23 cellular contexts compared by ENCODE assay signal in the genomic region with DNA sequence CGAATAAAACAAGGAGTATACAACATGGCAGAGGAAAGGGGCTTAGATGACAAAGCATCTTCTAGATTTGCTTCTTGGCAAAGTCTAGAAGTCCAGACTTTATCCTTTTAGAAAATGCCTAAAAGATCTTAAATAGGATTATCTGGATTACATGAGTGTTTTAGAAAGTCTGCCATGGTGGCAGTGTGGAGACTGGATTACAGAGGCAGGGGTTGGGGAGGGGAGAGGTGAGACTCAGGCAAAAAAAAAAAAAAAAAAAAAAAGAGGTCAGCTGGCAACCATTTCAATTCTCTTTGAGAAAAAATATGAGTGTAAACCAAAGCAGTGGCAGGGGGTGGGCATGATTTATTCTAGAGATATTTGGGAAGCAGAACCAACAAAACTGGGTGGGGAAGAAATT. TPM values are rescaled to one million over a fixed set of nuclear protein-coding genes. Genes with fewer than 3 reads are reported as not detected.
DNase-seq lines count a peak whose midpoint lies in the region; ATAC-seq and TF ChIP-seq lines count a peak whose summit lies in the region.
"Had no signal": no experiment of that assay in that cellular context is flagged by ENCODE, and none has a peak within 500 bp of the region (broad histone marks: within the 10 kb centered on the region; RNA-seq: fewer than 3 reads in every experiment).

No MANE protein-coding gene starts in this region.

- peak overlapping the region; percentile 85; the same call in 1 of the 2 replicates for H3K27ac Mint-ChIP-seq in HFFc6
- H3K27ac Mint-ChIP-seq in activated T-helper 17 cell treated with anti-CD3 and anti-CD28 coated beads, Interleukin-2, amount 50 U/mL, for 72 hours = no peak overlapping the region
- H3K27ac Mint-ChIP-seq: IgD-negative memory B cell had no signal

- H3K9me3 ChIP-seq in mammary epithelial cell (replicated peaks; ENCODE audit: insufficient read depth, low read length) (no peaks in the 10 kb centered on the region), osteoblast (ENCODE audit: low read depth, low read length) (no peaks in the 10 kb centered on the region)
- H3K9me3 ChIP-seq: SJSA1 had no signal

- H3K4me3 ChIP-seq in mammary epithelial cell (replicated peaks in 1 of 3; ENCODE audit: insufficient read depth in 1 of 3, low read depth in 2 of 3, low read length in 3 of 3) (no peak overlapping the region), osteoblast (ENCODE audit: insufficient read depth, low read length) (no peak overlapping the region)
- H3K4me3 ChIP-seq: SJSA1 had no signal

- WGBS in mammary epithelial cell (ENCODE audit: low coverage, missing lambda C conversion rate) = 100% methylated on average over 1 of the region's 1 CpG

- peak; percentile 74 for DNase-seq in D341Med (ENCODE audit: low spot score)
- DNase-seq in HFFc6 = no peak
- no peak for DNase-seq in mammary epithelial cell
- DNase-seq in osteoblast (ENCODE audit: insufficient read length, low spot score, missing footprints) = no peak
- DNase-seq in NCI-H748 (lab: John Stamatoyannopoulos, UW; ENCODE audit: unreplicated experiment) = no peak
- no peak for DNase-seq in mucosa of gallbladder (ENCODE audit: low spot score)
- DNase-seq: AML-193; C1 segment of cervical spinal cord; CD8-positive, alpha-beta T cell; DMS53; GDM1; HCEC 1CT; MV-4-11; NCI-H1105 treated with DMSO at 0.1 percent for 48 hours; NCI-H2029 treated with DMSO at 0.1 percent for 48 hours; NCI-H226; NCI-H510A treated with DMSO at 0.1 percent for 48 hours; OCI-M1 had no signal

- H3K4me1 Mint-ChIP-seq in HFFc6 (ENCODE audit: low read depth) = peaks cover 36% of the 10 kb centered on the region
- peaks cover 23% of the 10 kb centered on the region for H3K4me1 Mint-ChIP-seq in activated T-helper 17 cell treated with anti-CD3 and anti-CD28 coated beads, Interleukin-2, amount 50 U/mL, for 72 hours

- no peaks in the 10 kb centered on the region for H3K27me3 ChIP-seq in mammary epithelial cell (ENCODE audit: insufficient read depth, low read length)
- no peaks in the 10 kb centered on the region for H3K27me3 ChIP-seq in osteoblast (ENCODE audit: insufficient read depth, low read length)
- H3K27me3 ChIP-seq: SJSA1 had no signal

- H3K79me2 ChIP-seq in mammary epithelial cell (ENCODE audit: insufficient read depth, low read length) (peaks cover 56% of the 10 kb centered on the region), osteoblast (ENCODE audit: insufficient read depth, low read length) (peaks cover 71% of the 10 kb centered on the region)

- intact Hi-C loops in mammary epithelial cell (cut with micrococcal nuclease) = no loop called here

- no peak overlapping the region for H3K9ac ChIP-seq in mammary epithelial cell (ENCODE audit: insufficient read depth, low read length)

- no peak for TF ChIP-seq CTCF in HFFc6 (IDR thresholded peaks at IDR 0.05)
- no peak for TF ChIP-seq CTCF in mammary epithelial cell (conservative IDR thresholded peaks at IDR 0.05 in 1 of 2, IDR thresholded peaks at IDR 0.05 in 1 of 2; ENCODE audit: extremely low read depth in 1 of 2, insufficient read depth in 1 of 2, low read depth in 1 of 2, low read length in 2 of 2)
- TF ChIP-seq CTCF in osteoblast (IDR thresholded peaks at IDR 0.05; ENCODE audit: extremely low read depth, low read depth, low read length) = no peak

- H3K4me2 ChIP-seq in mammary epithelial cell (ENCODE audit: insufficient read depth, low read depth, low read length) (peak overlapping the region; percentile 66), osteoblast (ENCODE audit: insufficient read depth, low read length) (no peak overlapping the region)

- CTCF ChIA-PET in mammary epithelial cell (lab: Charles Lee; ENCODE audit: low non-redundant PET) = no interaction called here

- no peak overlapping the region for H3K4me3 Mint-ChIP-seq in HFFc6
- no peak overlapping the region for H3K4me3 Mint-ChIP-seq in activated T-helper 17 cell treated with anti-CD3 and anti-CD28 coated beads, Interleukin-2, amount 50 U/mL, for 72 hours
- H3K4me3 Mint-ChIP-seq: CD8-positive, alpha-beta T cell had no signal

- H2AFZ ChIP-seq in mammary epithelial cell (ENCODE audit: low read depth, low read length) = no peak overlapping the region
- H2AFZ ChIP-seq in osteoblast (ENCODE audit: low read length) = no peak overlapping the region

- H3K36me3 Mint-ChIP-seq in HFFc6 (ENCODE audit: low read depth) = peaks cover 20% of the 10 kb centered on the region
- peaks cover 11% of the 10 kb centered on the region for H3K36me3 Mint-ChIP-seq in activated T-helper 17 cell treated with anti-CD3 and anti-CD28 coated beads, Interleukin-2, amount 50 U/mL, for 72 hours (ENCODE audit: low read depth)

- BruUV-seq in mammary epithelial cell (replicated peaks; lab: Mats Ljungman, UMichigan) = no TSS peak

- no peak for ATAC-seq in HG02938 (IDR thresholded peaks at IDR 0.05; ENCODE audit: unreplicated experiment)
- no peak for ATAC-seq in activated T-helper 17 cell treated with anti-CD3 and anti-CD28 coated beads, Interleukin-2, amount 50 U/mL, for 72 hours (replicated peaks)
- ATAC-seq: CD8-positive, alpha-beta T cell; Right ventricle myocardium inferior had no signal

- H3K9me3 Mint-ChIP-seq in HFFc6 = no peaks in the 10 kb centered on the region; the same call in 1 of the 2 replicates
- H3K9me3 Mint-ChIP-seq in activated T-helper 17 cell treated with anti-CD3 and anti-CD28 coated beads, Interleukin-2, amount 50 U/mL, for 72 hours = peaks cover 4% of the 10 kb centered on the region

- H3K4me1 ChIP-seq in mammary epithelial cell (ENCODE audit: insufficient read depth, low read length) (peaks cover 18% of the 10 kb centered on the region), osteoblast (ENCODE audit: insufficient read depth, low read length) (peaks cover 15% of the 10 kb centered on the region)

- in situ Hi-C loops in mammary epithelial cell (cut with MboI; ENCODE audit: low sequenced_read_pairs in 2 of 2) = no loop called here

- H3K27me3 Mint-ChIP-seq in HFFc6 (ENCODE audit: insufficient read depth) = no peaks in the 10 kb centered on the region; the same call in none of the 2 replicates
- no peaks in the 10 kb centered on the region for H3K27me3 Mint-ChIP-seq in activated T-helper 17 cell treated with anti-CD3 and anti-CD28 coated beads, Interleukin-2, amount 50 U/mL, for 72 hours
- H3K27me3 Mint-ChIP-seq: IgD-negative memory B cell had no signal

- dilution Hi-C loops in mammary epithelial cell (cut with HindIII; ENCODE audit: low sequenced_read_pairs) = no loop called here

- no peaks in the 10 kb centered on the region for H4K20me1 ChIP-seq in mammary epithelial cell (ENCODE audit: insufficient read depth, low read length)
- no peaks in the 10 kb centered on the region for H4K20me1 ChIP-seq in osteoblast (ENCODE audit: insufficient read depth, low read length)

- H3K27ac ChIP-seq in mammary epithelial cell (ENCODE audit: insufficient read depth, low read depth, low read length) (peak overlapping the region; percentile 90), osteoblast (ENCODE audit: low read depth, low read length) (peak overlapping the region; percentile 92)

- H3K36me3 ChIP-seq in mammary epithelial cell (ENCODE audit: insufficient read depth, low read length) (no peaks in the 10 kb centered on the region), osteoblast (ENCODE audit: insufficient read depth, low read length) (no peaks in the 10 kb centered on the region)

RNA-seq across cellular contexts. Expression of gene ZNF827, which starts 17.4 kb away (rescaled TPM):
- 10 to 100 TPM; 15.8 to 22.4 (median 17.6) TPM for total RNA-seq in HFFc6 (2021; fragmentation: NEBNext Ultra II Directional; extraction: Animal tissue kit (Norgen Biotek cat#: 25700))
- total RNA-seq in mammary epithelial cell (10 to 100 TPM; 14.5 to 18.2 TPM), osteoblast (16.3 and 20.0 TPM in 2 replicates), mucosa of gallbladder (20.3 TPM)
- 9.9 TPM for polyA plus RNA-seq in mammary epithelial cell
- 17.1 TPM for polyA minus RNA-seq in mammary epithelial cell
- total RNA-seq in activated T-helper 17 cell treated with anti-CD3 and anti-CD28 coated beads, Interleukin-2, amount 50 U/mL, for 72 hours = 10 to 100 TPM; 10.3 to 37.1 TPM
